In the genomic region with DNA sequence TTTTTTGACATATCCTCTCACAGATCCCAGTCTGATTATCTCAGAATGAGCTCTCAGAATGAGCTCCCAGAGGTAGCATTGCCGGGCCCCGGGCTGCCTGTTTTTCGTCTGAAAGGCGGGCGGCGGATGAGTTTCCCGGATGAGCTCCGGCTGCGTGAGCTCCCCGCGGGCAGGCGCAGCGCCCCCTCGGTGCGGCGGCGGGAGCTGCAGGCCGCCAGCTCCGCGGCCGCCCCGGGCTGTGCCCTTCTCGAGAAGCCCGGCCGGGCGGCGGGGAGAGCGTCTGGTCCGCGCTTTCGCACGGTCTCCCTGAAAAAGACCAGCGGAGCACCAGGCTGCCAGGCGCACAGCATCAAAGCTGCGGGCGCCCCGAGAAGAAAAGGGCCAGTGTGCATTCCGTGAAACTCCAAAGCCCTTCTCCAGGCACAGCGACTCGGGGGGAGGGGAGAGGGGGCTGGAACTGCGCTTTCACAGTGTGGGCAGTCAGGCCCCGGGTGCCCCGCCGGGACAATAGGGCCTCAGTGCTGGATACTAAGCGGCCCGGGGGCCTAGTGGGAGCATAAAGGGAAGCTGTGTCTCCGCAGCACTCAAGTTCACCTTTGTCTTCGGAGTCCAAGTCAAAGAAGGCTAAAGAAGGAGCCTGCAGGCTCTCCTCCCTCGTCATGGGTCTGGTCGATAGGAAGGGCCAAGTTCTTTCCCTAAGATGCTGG, we compare ENCODE assay signal across 1 cellular context.
TF ChIP-seq lines count a peak whose summit lies in the region.

No MANE protein-coding gene starts in this region.

TF ChIP-seq in HCT116, 20 proteins besides CTCF, POLR2A, EP300 and RAD21 (continued from another document):
- TF ChIP-seq, protein P1, sequence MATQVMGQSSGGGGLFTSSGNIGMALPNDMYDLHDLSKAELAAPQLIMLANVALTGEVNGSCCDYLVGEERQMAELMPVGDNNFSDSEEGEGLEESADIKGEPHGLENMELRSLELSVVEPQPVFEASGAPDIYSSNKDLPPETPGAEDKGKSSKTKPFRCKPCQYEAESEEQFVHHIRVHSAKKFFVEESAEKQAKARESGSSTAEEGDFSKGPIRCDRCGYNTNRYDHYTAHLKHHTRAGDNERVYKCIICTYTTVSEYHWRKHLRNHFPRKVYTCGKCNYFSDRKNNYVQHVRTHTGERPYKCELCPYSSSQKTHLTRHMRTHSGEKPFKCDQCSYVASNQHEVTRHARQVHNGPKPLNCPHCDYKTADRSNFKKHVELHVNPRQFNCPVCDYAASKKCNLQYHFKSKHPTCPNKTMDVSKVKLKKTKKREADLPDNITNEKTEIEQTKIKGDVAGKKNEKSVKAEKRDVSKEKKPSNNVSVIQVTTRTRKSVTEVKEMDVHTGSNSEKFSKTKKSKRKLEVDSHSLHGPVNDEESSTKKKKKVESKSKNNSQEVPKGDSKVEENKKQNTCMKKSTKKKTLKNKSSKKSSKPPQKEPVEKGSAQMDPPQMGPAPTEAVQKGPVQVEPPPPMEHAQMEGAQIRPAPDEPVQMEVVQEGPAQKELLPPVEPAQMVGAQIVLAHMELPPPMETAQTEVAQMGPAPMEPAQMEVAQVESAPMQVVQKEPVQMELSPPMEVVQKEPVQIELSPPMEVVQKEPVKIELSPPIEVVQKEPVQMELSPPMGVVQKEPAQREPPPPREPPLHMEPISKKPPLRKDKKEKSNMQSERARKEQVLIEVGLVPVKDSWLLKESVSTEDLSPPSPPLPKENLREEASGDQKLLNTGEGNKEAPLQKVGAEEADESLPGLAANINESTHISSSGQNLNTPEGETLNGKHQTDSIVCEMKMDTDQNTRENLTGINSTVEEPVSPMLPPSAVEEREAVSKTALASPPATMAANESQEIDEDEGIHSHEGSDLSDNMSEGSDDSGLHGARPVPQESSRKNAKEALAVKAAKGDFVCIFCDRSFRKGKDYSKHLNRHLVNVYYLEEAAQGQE (IDR thresholded peaks at IDR 0.05; ENCODE audit: low read depth): no peak
- TF ChIP-seq CBX3 (IDR thresholded peaks at IDR 0.05; ENCODE audit: low read depth): no peak
